Comparison of ENCODE assay signal across 10 cellular contexts in the genomic region with DNA sequence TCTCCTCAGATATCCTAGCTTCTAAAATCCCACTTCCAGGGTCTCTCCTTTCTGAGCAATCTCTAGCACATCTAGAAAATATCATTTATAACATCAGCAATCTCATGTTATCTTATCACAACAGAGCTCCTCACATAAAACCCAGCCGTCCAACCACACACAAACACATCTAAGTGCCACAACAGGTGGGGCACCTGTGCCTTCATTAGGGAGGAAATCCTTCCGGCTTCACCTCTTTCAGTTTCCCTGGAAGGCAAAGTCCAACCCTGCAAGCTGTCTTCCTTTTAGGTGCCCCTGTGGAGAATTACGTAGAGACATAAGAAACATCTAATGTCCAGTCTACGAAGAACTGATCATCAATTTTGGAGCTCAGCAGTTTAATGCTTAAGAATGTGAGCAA. TPM values are rescaled to one million over a fixed set of nuclear protein-coding genes. Genes with fewer than 3 reads are reported as not detected.
DNase-seq lines count a peak whose midpoint lies in the region; ATAC-seq, FAIRE-seq and TF ChIP-seq lines count a peak whose summit lies in the region.
"Had no signal": no experiment of that assay in that cellular context is flagged by ENCODE, and none has a peak within 500 bp of the region (broad histone marks: within the 10 kb centered on the region; RNA-seq: fewer than 3 reads in every experiment).

No MANE protein-coding gene starts in this region.

- H3K27ac Mint-ChIP-seq in stimulated activated naive CD8-positive, alpha-beta T cell treated with anti-CD3 and anti-CD28 coated beads, Interleukin-15, Interleukin-2, amounts not matched to agents 100 ng/mL and 50 ng/mL, for 24 hours: no peak overlapping the region

- no peak for TF ChIP-seq RAD21 in GM12878 (IDR thresholded peaks at IDR 0.05; ENCODE audit: insufficient read depth, low read depth, low read length)

- TF ChIP-seq EP300 in GM12878 (IDR thresholded peaks at IDR 0.05; ENCODE audit: borderline replicate concordance in 1 of 2, control insufficient read depth in 1 of 2, low read depth in 2 of 2, low read length in 2 of 2) (no peak), gastroesophageal sphincter (IDR thresholded peaks at IDR 0.05) (no peak)

- H3K4me1 Mint-ChIP-seq in stimulated activated naive CD8-positive, alpha-beta T cell treated with anti-CD3 and anti-CD28 coated beads, Interleukin-15, Interleukin-2, amounts not matched to agents 100 ng/mL and 50 ng/mL, for 24 hours (ENCODE audit: low read depth): peaks cover 67% of the 10 kb centered on the region

- 75% methylated on average over 4 of the region's 4 CpGs for WGBS in GM12878 (ENCODE audit: insufficient coverage, insufficient replicate concordance, low lambda C conversion rate, missing lambda C conversion rate)
- 70 to 88% methylated on average over 4 of the region's 4 CpGs for WGBS in lung, 2 donors
- WGBS in gastroesophageal sphincter (ENCODE audit: low coverage in 1 of 2), 2 donors: 63 to 83% methylated on average over 1 to 3 of the region's 4 CpGs
- WGBS in aorta, 2 donors: 79 to 87% methylated on average over 4 of the region's 4 CpGs

- H3K79me2 ChIP-seq in GM12878 (ENCODE audit: control insufficient read depth, insufficient read depth, low read length): peaks cover 59% of the 10 kb centered on the region

- CTCF ChIA-PET in GM12878 (lab: Yijun Ruan, JAX): interaction anchor here (0.9 to 1.5 kb wide), 4 partner anchors 13 to 67 kb away, joined by 3 to 4 read pairs (median 3); no protein-coding TSS in a partner anchor

- no peaks in the 10 kb centered on the region for H3K9me3 Mint-ChIP-seq in stimulated activated naive CD8-positive, alpha-beta T cell treated with anti-CD3 and anti-CD28 coated beads, Interleukin-15, Interleukin-2, amounts not matched to agents 100 ng/mL and 50 ng/mL, for 24 hours

- no peak overlapping the region for H2AFZ ChIP-seq in GM12878 (ENCODE audit: control insufficient read depth, low read depth, low read length)

- TF ChIP-seq CTCF in GM12878 (IDR thresholded peaks at IDR 0.05 in 2 of 3, conservative IDR thresholded peaks at IDR 0.05 in 1 of 3; ENCODE audit: control insufficient read depth in 2 of 3, extremely low read depth in 1 of 3, insufficient read depth in 1 of 3, low read depth in 3 of 3, low read length in 3 of 3) (no peak), lung (IDR thresholded peaks at IDR 0.05; ENCODE audit: control extremely low read depth, extremely low read depth) (no peak), gastroesophageal sphincter (IDR thresholded peaks at IDR 0.05) (no peak)

- no peaks in the 10 kb centered on the region for H4K20me1 ChIP-seq in GM12878 (ENCODE audit: control insufficient read depth, insufficient read depth)

- peaks cover 31% of the 10 kb centered on the region for H3K36me3 Mint-ChIP-seq in stimulated activated naive CD8-positive, alpha-beta T cell treated with anti-CD3 and anti-CD28 coated beads, Interleukin-15, Interleukin-2, amounts not matched to agents 100 ng/mL and 50 ng/mL, for 24 hours (ENCODE audit: low read depth)

- peak overlapping the region; percentile 94 for H3K4me3 ChIP-seq in GM12878
- H3K4me3 ChIP-seq in lung: peak overlapping the region; percentile 32
- H3K4me3 ChIP-seq in gastroesophageal sphincter: peak overlapping the region in 1 of 2 donors; percentile 90
- no peak overlapping the region for H3K4me3 ChIP-seq in aorta (ENCODE audit: low read length in 2 of 2)

- in situ Hi-C loops in GM12878 (cut with MboI): no loop called here

- H3K9me3 ChIP-seq in GM12878 (replicated peaks; ENCODE audit: control insufficient read depth, insufficient read depth, low read length): no peaks in the 10 kb centered on the region
- no peaks in the 10 kb centered on the region for H3K9me3 ChIP-seq in lung (ENCODE audit: control insufficient read depth in 2 of 2, insufficient read depth in 1 of 2, low read length in 1 of 2)
- no peaks in the 10 kb centered on the region for H3K9me3 ChIP-seq in gastroesophageal sphincter
- no peaks in the 10 kb centered on the region for H3K9me3 ChIP-seq in aorta (ENCODE audit: control insufficient read depth, low read length)

- no peaks in the 10 kb centered on the region for H3K27me3 Mint-ChIP-seq in stimulated activated naive CD8-positive, alpha-beta T cell treated with anti-CD3 and anti-CD28 coated beads, Interleukin-15, Interleukin-2, amounts not matched to agents 100 ng/mL and 50 ng/mL, for 24 hours

- no peak for FAIRE-seq in GM12878 (lab: Jason Lieb, UNC)

- peak overlapping the region; percentile 94 for H3K9ac ChIP-seq in GM12878 (ENCODE audit: control insufficient read depth, insufficient read depth, low read length)

- no peak for ATAC-seq in stimulated activated naive CD8-positive, alpha-beta T cell treated with anti-CD3 and anti-CD28 coated beads, Interleukin-15, Interleukin-2, amounts not matched to agents 100 U/mL and 50 U/mL, for 24 hours
- ATAC-seq in GM12878 (no peak), lung (ENCODE audit: insufficient read depth, low FRiP score) (no peak), gastroesophageal sphincter (no peak), aorta (ENCODE audit: low FRiP score) (no peak), HG02642 (IDR thresholded peaks at IDR 0.05; ENCODE audit: poor library complexity, unreplicated experiment) (no peak)

- no TSS peak for BruUV-seq in GM12878 (replicated peaks; lab: Mats Ljungman, UMichigan)

- no peak for DNase-seq in stimulated activated naive CD8-positive, alpha-beta T cell treated with anti-CD3 and anti-CD28 coated beads, Interleukin-15, Interleukin-2, amounts not matched to agents 100 U/mL and 50 U/mL, for 24 hours
- DNase-seq in GM12878 (ENCODE audit: low read depth, low spot score) (no peak), lung (ENCODE audit: low spot score) (no peak), aorta (no peak), NCI-H446 (lab: John Stamatoyannopoulos, UW) (no peak)
- DNase-seq: DMS79 treated with DMSO at 0.1 percent for 48 hours, NCI-H187 had no signal

- SMC1A ChIA-PET in GM12878 (lab: Charles Lee; ENCODE audit: uncharacterized antibody, unreplicated experiment): interaction anchor here (1.1 to 3.7 kb wide), 2 partner anchors 10 to 13 kb away, joined by 3 to 19 read pairs; no protein-coding TSS in a partner anchor

- H3K27me3 ChIP-seq in GM12878 (replicated peaks in 1 of 2; ENCODE audit: control insufficient read depth in 2 of 2, insufficient read depth in 2 of 2, low read length in 1 of 2): no peaks in the 10 kb centered on the region
- H3K27me3 ChIP-seq in lung (ENCODE audit: control insufficient read depth, insufficient read depth): no peaks in the 10 kb centered on the region
- no peaks in the 10 kb centered on the region for H3K27me3 ChIP-seq in gastroesophageal sphincter
- no peaks in the 10 kb centered on the region for H3K27me3 ChIP-seq in aorta (ENCODE audit: control insufficient read depth in 1 of 2, insufficient read depth in 2 of 2, low read length in 1 of 2)

- TF ChIP-seq POLR2A in GM12878 (IDR thresholded peaks at IDR 0.05; ENCODE audit: low read depth, low read length): no peak
- TF ChIP-seq POLR2A in gastroesophageal sphincter (IDR thresholded peaks at IDR 0.05): no peak

- peak overlapping the region; percentile 94 for H3K4me2 ChIP-seq in GM12878 (ENCODE audit: control insufficient read depth, insufficient read depth)

- intact Hi-C loops in GM12878 (cut with micrococcal nuclease; ENCODE audit: unreplicated experiment): no loop called here
- intact Hi-C loops in aorta (cut with DNase I): no loop called here

- RAD21 ChIA-PET in GM12878 (lab: Charles Lee; ENCODE audit: unreplicated experiment): interaction anchor here (1.1 kb wide), 1 partner anchor 9 kb away, joined by 3 read pairs; no protein-coding TSS in a partner anchor

- H3K4me1 ChIP-seq in GM12878 (ENCODE audit: control insufficient read depth, insufficient read depth, low read length): peaks cover 20% of the 10 kb centered on the region
- H3K4me1 ChIP-seq in lung (ENCODE audit: control insufficient read depth in 2 of 2, insufficient read depth in 2 of 2, low read length in 2 of 2): peaks cover 9 to 10% of the 10 kb centered on the region in 2 donors
- peaks cover 0 to 49% (median 18%) of the 10 kb centered on the region in 3 donors for H3K4me1 ChIP-seq in gastroesophageal sphincter
- peaks cover 0 to 3% of the 10 kb centered on the region in 2 donors for H3K4me1 ChIP-seq in aorta (ENCODE audit: control insufficient read depth in 1 of 2, insufficient read depth in 2 of 2, low read length in 2 of 2)

- H3K36me3 ChIP-seq in GM12878 (ENCODE audit: control insufficient read depth in 2 of 2, insufficient read depth in 2 of 2, low read length in 1 of 2) (no peaks in the 10 kb centered on the region), lung (ENCODE audit: control insufficient read depth in 2 of 2, insufficient read depth in 2 of 2, low read length in 2 of 2) (no peaks in the 10 kb centered on the region), gastroesophageal sphincter (no peaks in the 10 kb centered on the region), aorta (ENCODE audit: control insufficient read depth in 1 of 2, insufficient read depth in 2 of 2, low read length in 1 of 2) (no peaks in the 10 kb centered on the region)

- H3K4me3 Mint-ChIP-seq in stimulated activated naive CD8-positive, alpha-beta T cell treated with anti-CD3 and anti-CD28 coated beads, Interleukin-15, Interleukin-2, amounts not matched to agents 100 ng/mL and 50 ng/mL, for 24 hours: peak overlapping the region; percentile 87

- H3K27ac ChIP-seq in GM12878 (ENCODE audit: control insufficient read depth, insufficient read depth): peak overlapping the region; percentile 47; the same call in 1 of the 2 replicates
- no peak overlapping the region for H3K27ac ChIP-seq in lung (ENCODE audit: low read depth in 1 of 2, low read length in 1 of 2)
- no peak overlapping the region for H3K27ac ChIP-seq in gastroesophageal sphincter
- no peak overlapping the region for H3K27ac ChIP-seq in aorta (ENCODE audit: low read depth in 1 of 2, low read length in 2 of 2)

- POLR2A ChIA-PET in GM12878 (lab: Charles Lee): interaction anchor here (0.7 kb wide), 1 partner anchor 1070 kb away, joined by 3 read pairs; no protein-coding TSS in a partner anchor

RNA-seq across cellular contexts. Expression of gene ZDHHC3, which starts 1.6 kb away (rescaled TPM):
- 56.2 and 56.3 TPM in 2 replicates for total RNA-seq in GM12878 (2013; cell fraction: nucleolus; rRNA removed)
- total RNA-seq in GM12878 (2014; rRNA removed): 46.5 and 46.9 TPM in 2 replicates
- 29.6 and 32.1 TPM in 2 replicates for total RNA-seq in GM12878 (2014; rRNA removed; fragmentation: Illumina TruSeq; extraction: Trizol)
- total RNA-seq in GM12878 (2021): 40.0 and 42.6 TPM in 2 replicates
- polyA plus RNA-seq in GM12878 (2011; ENCODE audit: low read depth): 11.9 TPM
- 56.5 and 79.1 TPM in 2 replicates for polyA plus RNA-seq in GM12878 (2011; rRNA removed)
- polyA plus RNA-seq in GM12878 (2011; cell fraction: cytosol; rRNA removed): 87.6 and 105 TPM in 2 replicates
- 50.4 and 58.3 TPM in 2 replicates for polyA plus RNA-seq in GM12878 (2011; cell fraction: nucleus; rRNA removed)
- polyA plus RNA-seq in GM12878 (2012): 19.2 and 21.2 TPM in 2 replicates
- polyA plus RNA-seq in GM12878 (2014; fragmentation: Illumina TruSeq; extraction: Trizol): 40.3 and 47.8 TPM in 2 replicates
- 1 to 10 TPM; 6.8 to 7.4 TPM for polyA plus RNA-seq in GM12878 (2014; fragmentation: Nextera tagmentation; extraction: Ambion mirVana)
- 38.1 and 41.5 TPM in 2 replicates for polyA plus RNA-seq in GM12878 (2014; rRNA removed)
- 10 to 100 TPM; 39.4 to 42.1 TPM for polyA plus RNA-seq in GM12878 (2016; fragmentation: Nextera tagmentation; extraction: Ambion mirVana)
- polyA minus RNA-seq in GM12878 (2011; rRNA and poly(A)+ RNA removed): 190 TPM in 2 replicates
- polyA minus RNA-seq in GM12878 (2011; cell fraction: cytosol; rRNA and poly(A)+ RNA removed): 25.6 and 27.0 TPM in 2 replicates
- 24.4 and 43.5 TPM in 2 replicates for polyA minus RNA-seq in GM12878 (2011; cell fraction: nucleus; rRNA and poly(A)+ RNA removed)
- 10 to 100 TPM; 93.9 to 96.2 TPM for total RNA-seq in lung
- 10 to 100 TPM; 49.8 to 62.0 TPM for polyA plus RNA-seq in lung
- total RNA-seq in gastroesophageal sphincter: 10 to 100 TPM; 66.6 to 91.2 (median 78.5) TPM
- total RNA-seq in aorta: 10 to 100 TPM; 60.5 to 62.2 TPM
- 10 to 100 TPM; 44.8 to 49.5 TPM for polyA plus RNA-seq in aorta

RNA-seq across cellular contexts. Expression of gene EXOSC7, which starts 1.6 kb away (rescaled TPM):
- 100 and 127 TPM in 2 replicates for total RNA-seq in GM12878 (2013; cell fraction: nucleolus; rRNA removed)
- total RNA-seq in GM12878 (2014; rRNA removed) (76.8 and 77.9 TPM in 2 replicates), GM12878 (2014; rRNA removed; fragmentation: Illumina TruSeq; extraction: Trizol) (66.7 and 68.5 TPM in 2 replicates), GM12878 (2021) (55.5 and 62.2 TPM in 2 replicates), lung (10 to 100 TPM; 37.4 to 52.3 TPM), gastroesophageal sphincter (10 to 100 TPM; 40.6 to 52.8 (median 46.0) TPM), aorta (10 to 100 TPM; 30.7 to 31.2 TPM)
- polyA plus RNA-seq in GM12878 (2011; ENCODE audit: low read depth): 63.3 TPM
- polyA plus RNA-seq in GM12878 (2011; rRNA removed) (119 and 121 TPM in 2 replicates), GM12878 (2014; fragmentation: Illumina TruSeq; extraction: Trizol) (46.3 and 58.0 TPM in 2 replicates), GM12878 (2014; fragmentation: Nextera tagmentation; extraction: Ambion mirVana) (100 to 1,000 TPM; 159 to 193 TPM), GM12878 (2014; rRNA removed) (71.9 and 72.6 TPM in 2 replicates), GM12878 (2016; fragmentation: Nextera tagmentation; extraction: Ambion mirVana) (10 to 100 TPM; 88.9 to 94.5 TPM), lung (10 to 100 TPM; 40.8 to 67.2 TPM), aorta (10 to 100 TPM; 15.8 to 28.9 TPM)
- polyA plus RNA-seq in GM12878 (2011; cell fraction: cytosol; rRNA removed): 70.9 and 86.3 TPM in 2 replicates
- 84.9 and 86.2 TPM in 2 replicates for polyA plus RNA-seq in GM12878 (2011; cell fraction: nucleus; rRNA removed)
- polyA plus RNA-seq in GM12878 (2012): 60.1 and 67.1 TPM in 2 replicates
- polyA minus RNA-seq in GM12878 (2011; rRNA and poly(A)+ RNA removed): 70.0 and 75.6 TPM in 2 replicates
- 13.4 and 16.3 TPM in 2 replicates for polyA minus RNA-seq in GM12878 (2011; cell fraction: cytosol; rRNA and poly(A)+ RNA removed)
- polyA minus RNA-seq in GM12878 (2011; cell fraction: nucleus; rRNA and poly(A)+ RNA removed): 34.9 and 60.0 TPM in 2 replicates

RNA-seq across cellular contexts. Expression of gene CLEC3B, which starts 51.7 kb away (rescaled TPM):
- not detected in 2 replicates for total RNA-seq in GM12878 (2013; cell fraction: nucleolus; rRNA removed)
- total RNA-seq in GM12878 (2014; rRNA removed): 0.11 TPM in 1 of 2 replicates, not detected in the other
- total RNA-seq in GM12878 (2014; rRNA removed; fragmentation: Illumina TruSeq; extraction: Trizol): not detected in 2 replicates
- total RNA-seq in GM12878 (2021): 0.23 TPM in 1 of 2 replicates, not detected in the other
- not detected for polyA plus RNA-seq in GM12878 (2011; ENCODE audit: low read depth)
- not detected in 2 replicates for polyA plus RNA-seq in GM12878 (2011; rRNA removed)
- polyA plus RNA-seq in GM12878 (2011; cell fraction: cytosol; rRNA removed): 0.12 and 0.15 TPM in 2 replicates
- 0.51 and 0.82 TPM in 2 replicates for polyA plus RNA-seq in GM12878 (2011; cell fraction: nucleus; rRNA removed)
- polyA plus RNA-seq in GM12878 (2012): not detected in 2 replicates
- not detected in 2 replicates for polyA plus RNA-seq in GM12878 (2014; fragmentation: Illumina TruSeq; extraction: Trizol)
- polyA plus RNA-seq in GM12878 (2014; fragmentation: Nextera tagmentation; extraction: Ambion mirVana): not detected
- polyA plus RNA-seq in GM12878 (2014; rRNA removed): 0.13 TPM in 1 of 2 replicates, not detected in the other
- polyA plus RNA-seq in GM12878 (2016; fragmentation: Nextera tagmentation; extraction: Ambion mirVana): not detected
- polyA minus RNA-seq in GM12878 (2011; rRNA and poly(A)+ RNA removed): not detected in 2 replicates
- not detected in 2 replicates for polyA minus RNA-seq in GM12878 (2011; cell fraction: cytosol; rRNA and poly(A)+ RNA removed)
- 0.24 and 0.77 TPM in 2 replicates for polyA minus RNA-seq in GM12878 (2011; cell fraction: nucleus; rRNA and poly(A)+ RNA removed)
- 100 to 1,000 TPM in 1 of 2 donors, 10 to 100 TPM in 1; 52.3 to 128 TPM for total RNA-seq in lung
- 100 to 1,000 TPM in 1 of 2 donors, 10 to 100 TPM in 1; 33.1 to 167 TPM for polyA plus RNA-seq in lung
- 100 to 1,000 TPM in 1 of 4 donors, 10 to 100 TPM in 3; 20.4 to 127 (median 77.6) TPM for total RNA-seq in gastroesophageal sphincter
- 100 to 1,000 TPM in 1 of 2 donors, 10 to 100 TPM in 1; 96.9 to 109 TPM for total RNA-seq in aorta
- polyA plus RNA-seq in aorta: 100 to 1,000 TPM in 1 of 2 donors, 10 to 100 TPM in 1; 69.1 to 177 TPM

Comparison
In these comparisons a context has a peak if more than half of its experiments do, and no peak if none do; other contexts are left out.
1. H3K4me3 ChIP-seq: peak in GM12878 (single experiment) and lung (single experiment); none in aorta (0 of 2).
2. RNA of gene CLEC3B, which starts 51.7 kb away (total RNA-seq): 52.3 to 128 TPM in lung, 96.9 to 109 TPM in aorta and 20.4 to 127 TPM in gastroesophageal sphincter; 0.11 to 0.23 TPM in GM12878; every median in the first group is over 10 times any median in the second.